12 cellular contexts compared by ENCODE assay signal in the genomic region with DNA sequence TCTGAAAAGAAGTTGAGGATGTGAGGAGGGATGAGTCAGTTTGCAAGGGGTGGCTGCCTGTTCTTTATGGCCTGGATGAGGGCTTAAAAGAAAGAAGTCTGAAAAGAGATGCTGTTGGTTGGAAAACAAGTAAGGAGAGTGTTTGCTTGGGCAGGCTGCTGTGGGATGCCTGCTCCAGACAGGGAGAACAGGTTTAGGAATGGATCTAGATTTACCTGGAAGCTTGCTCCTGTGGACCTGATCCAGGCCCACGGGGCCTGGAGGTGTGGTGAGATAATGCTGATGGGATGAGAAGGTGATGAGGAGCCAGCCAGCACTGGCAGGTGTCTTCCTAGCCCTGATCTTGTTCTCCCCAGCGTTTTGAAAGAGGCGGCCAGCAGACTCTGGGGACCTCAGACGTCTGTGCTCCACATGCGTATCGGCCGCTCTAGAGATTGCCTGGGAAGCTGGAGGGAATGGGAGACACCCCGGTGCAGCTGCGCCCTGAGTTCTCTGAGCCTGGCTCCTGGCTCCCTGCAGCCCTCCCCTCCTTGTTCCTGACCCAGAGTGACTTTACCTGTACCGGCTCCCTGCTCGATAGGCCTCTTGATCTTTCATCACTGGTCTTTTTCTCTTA.
"Had no signal": no experiment of that assay in that cellular context is flagged by ENCODE, and none has a peak within 500 bp of the region (broad histone marks: within the 10 kb centered on the region; RNA-seq: fewer than 3 reads in every experiment).

No MANE protein-coding gene starts in this region.

- H3K36me3 Mint-ChIP-seq: activated naive CD4-positive, alpha-beta T cell treated with anti-CD3 and anti-CD28 coated beads, Interleukin-2, amount 10 ng/mL, durations not matched to agents 7 days and 5 days had no signal

- H3K4me3 Mint-ChIP-seq: activated CD4-positive, alpha-beta memory T cell treated with anti-CD3 and anti-CD28 coated beads, Interleukin-2, amount 10 ng/mL, durations not matched to agents 7 days and 5 days; activated naive CD4-positive, alpha-beta T cell treated with anti-CD3 and anti-CD28 coated beads, Interleukin-2, amount 10 ng/mL, durations not matched to agents 7 days and 5 days; nephron had no signal

- H3K27me3 ChIP-seq: body of pancreas, esophagus squamous epithelium, pancreas, tibial nerve had no signal

- H3K27ac ChIP-seq: body of pancreas, esophagus squamous epithelium, pancreas, tibial nerve had no signal

- H3K9me3 Mint-ChIP-seq: activated CD4-positive, alpha-beta memory T cell treated with anti-CD3 and anti-CD28 coated beads, Interleukin-2, amount 10 ng/mL, durations not matched to agents 7 days and 5 days; activated naive CD4-positive, alpha-beta T cell treated with anti-CD3 and anti-CD28 coated beads, Interleukin-2, amount 10 ng/mL, durations not matched to agents 7 days and 5 days; nephron had no signal

- H3K36me3 ChIP-seq: pancreas had no signal

- H3K9me3 ChIP-seq: body of pancreas, esophagus squamous epithelium, pancreas, tibial nerve had no signal

- ATAC-seq: body of pancreas, pancreas had no signal

- DNase-seq: activated CD4-positive, alpha-beta memory T cell treated with anti-CD3 and anti-CD28 coated beads, Interleukin-2, amount 10 ng/mL, durations not matched to agents 7 days and 5 days; activated CD4-positive, CD25-positive, alpha-beta regulatory T cell treated with anti-CD3 and anti-CD28 coated beads, Interleukin-2, amount 50 U/mL, for 72 hours; activated CD8-positive, alpha-beta memory T cell treated with anti-CD3 and anti-CD28 coated beads, Interleukin-2, amount 50 U/mL, for 48 hours; activated naive CD4-positive, alpha-beta T cell treated with anti-CD3 and anti-CD28 coated beads, Interleukin-2, amount 10 ng/mL, durations not matched to agents 7 days and 5 days; esophagus squamous epithelium; pancreas; stimulated activated CD4-positive, alpha-beta T cell treated with anti-CD3 and anti-CD28 coated beads, Interleukin-15, amount 100 ng/mL, for 24 hours; stimulated activated CD4-positive, alpha-beta T cell treated with anti-CD3 and anti-CD28 coated beads, Interleukin-4, amount 100 ng/mL, for 24 hours; T-helper 2 cell had no signal

- H3K27ac Mint-ChIP-seq: activated CD4-positive, alpha-beta memory T cell treated with anti-CD3 and anti-CD28 coated beads, Interleukin-2, amount 10 ng/mL, durations not matched to agents 7 days and 5 days; activated naive CD4-positive, alpha-beta T cell treated with anti-CD3 and anti-CD28 coated beads, Interleukin-2, amount 10 ng/mL, durations not matched to agents 7 days and 5 days had no signal

- H3K4me3 ChIP-seq: body of pancreas, esophagus squamous epithelium, pancreas, tibial nerve had no signal

- H3K27me3 Mint-ChIP-seq: activated CD4-positive, alpha-beta memory T cell treated with anti-CD3 and anti-CD28 coated beads, Interleukin-2, amount 10 ng/mL, durations not matched to agents 7 days and 5 days; activated naive CD4-positive, alpha-beta T cell treated with anti-CD3 and anti-CD28 coated beads, Interleukin-2, amount 10 ng/mL, durations not matched to agents 7 days and 5 days had no signal
